16 cellular contexts compared by ENCODE assay signal in the genomic region with DNA sequence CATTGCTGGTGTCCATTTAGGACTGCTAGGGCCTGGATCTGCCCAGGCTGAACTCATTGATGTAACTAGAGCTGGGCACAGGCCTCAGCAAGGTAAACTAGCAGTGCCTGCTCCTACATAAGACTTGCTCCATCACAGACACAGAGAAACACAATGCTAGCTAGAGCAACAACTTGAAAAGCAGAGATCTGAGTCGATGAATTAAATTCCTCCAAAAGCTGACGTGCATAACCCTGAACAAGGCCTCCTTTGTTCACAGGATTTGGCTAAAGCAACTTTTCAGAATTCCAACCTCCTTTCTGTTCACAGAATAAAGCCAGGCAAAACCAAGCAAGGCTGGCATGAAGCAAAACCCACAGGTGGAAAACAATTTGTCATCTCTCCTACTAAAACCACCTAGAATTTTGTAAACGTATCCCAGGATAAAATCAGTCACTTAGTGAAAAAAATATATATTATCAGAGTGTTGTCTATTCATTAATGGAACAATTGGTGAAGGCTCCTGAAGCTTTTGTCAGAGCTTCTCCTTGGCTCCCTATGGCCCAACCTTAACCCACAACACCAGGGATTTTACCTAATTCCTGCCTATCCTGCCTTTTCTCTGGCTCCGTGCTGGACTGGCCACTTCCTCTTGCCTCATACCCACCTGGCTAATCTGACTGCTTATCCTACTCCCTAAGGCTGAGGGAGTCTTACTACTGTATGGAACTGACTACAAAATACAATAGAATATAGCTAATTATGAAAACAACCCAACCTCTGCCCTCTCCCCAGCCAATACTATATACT. TPM values are rescaled to one million over a fixed set of nuclear protein-coding genes. Genes with fewer than 3 reads are reported as not detected.
DNase-seq lines count a peak whose midpoint lies in the region; ATAC-seq, FAIRE-seq and TF ChIP-seq lines count a peak whose summit lies in the region.
"Had no signal": no experiment of that assay in that cellular context is flagged by ENCODE, and none has a peak within 500 bp of the region (broad histone marks: within the 10 kb centered on the region; RNA-seq: fewer than 3 reads in every experiment).

No MANE protein-coding gene starts in this region.

- H3K9me3 Mint-ChIP-seq in neural progenitor cell, result no peaks in the 10 kb centered on the region

- no peaks in the 10 kb centered on the region for H3K27me3 Mint-ChIP-seq in neural progenitor cell (ENCODE audit: insufficient read depth, low read depth)

- intact Hi-C loops in Right ventricle myocardium superior (cut with DNase I) (loop anchor here (10.0 kb wide), 1 partner anchor 320 kb away; no protein-coding TSS in a partner anchor), cardiac septum (cut with DNase I) (loop anchor here (10.0 kb wide), 1 partner anchor 1370 kb away; no protein-coding TSS in a partner anchor)

- no peak overlapping the region for H3K4me3 ChIP-seq in neural progenitor cell
- H3K4me3 ChIP-seq: Peyer's patch, stomach had no signal

- H3K4me3 Mint-ChIP-seq in neural progenitor cell, result no peak overlapping the region
- H3K4me3 Mint-ChIP-seq: CD4-positive, alpha-beta memory T cell had no signal

- H3K4me1 Mint-ChIP-seq in neural progenitor cell, result peaks cover 41% of the 10 kb centered on the region
- H3K4me1 Mint-ChIP-seq: CD4-positive, alpha-beta memory T cell had no signal

- ATAC-seq in Right ventricle myocardium superior (ENCODE audit: poor library complexity), result peak; percentile 74
- peak; percentile 19 for ATAC-seq in foreskin keratinocyte
- no peak for ATAC-seq in GM21526 (IDR thresholded peaks at IDR 0.05; ENCODE audit: low FRiP score, unreplicated experiment)

- H3K27ac ChIP-seq in foreskin keratinocyte (no peak overlapping the region), neural progenitor cell (peak overlapping the region; percentile 75)
- H3K27ac ChIP-seq: Peyer's patch had no signal

- no peak for FAIRE-seq in urothelium cell line (lab: Jason Lieb, UNC)
- FAIRE-seq: GM12891 had no signal

- H3K9ac ChIP-seq in neural progenitor cell, result no peak overlapping the region

- H3K27me3 ChIP-seq in foreskin keratinocyte (no peaks in the 10 kb centered on the region), neural progenitor cell (no peaks in the 10 kb centered on the region)
- H3K27me3 ChIP-seq: Peyer's patch, stomach had no signal

- H3F3A ChIP-seq in neural progenitor cell (ENCODE audit: low read depth), result peaks cover 16% of the 10 kb centered on the region

- peaks cover 9% of the 10 kb centered on the region for H3K79me2 ChIP-seq in neural progenitor cell (ENCODE audit: low read depth)

- H4K20me1 ChIP-seq in neural progenitor cell (ENCODE audit: low read depth), result peaks cover 8% of the 10 kb centered on the region

- peak overlapping the region; percentile 11 for H3K4me2 ChIP-seq in neural progenitor cell

- TF ChIP-seq CTCF in foreskin keratinocyte (conservative IDR thresholded peaks at IDR 0.05), result no peak
- TF ChIP-seq CTCF in neural progenitor cell (IDR thresholded peaks at IDR 0.05), result no peak

- no peaks in the 10 kb centered on the region for H3K9me3 ChIP-seq in neural progenitor cell (ENCODE audit: low read depth)
- H3K9me3 ChIP-seq: Peyer's patch, stomach had no signal

- DNase-seq in Right ventricle myocardium superior (no peak), cardiac septum (ENCODE audit: low spot score) (no peak), foreskin keratinocyte (peak; percentile 15 to 52), neural progenitor cell (ENCODE audit: low spot score) (peak; percentile 46), urothelium cell line (ENCODE audit: low spot score) (peak; percentile 25)
- no peak for DNase-seq in stimulated activated CD4-positive, alpha-beta T cell treated with anti-CD3 and anti-CD28 coated beads, Interleukin-2, amount 100 ng/mL, for 48 hours
- DNase-seq in stimulated activated CD4-positive, alpha-beta T cell treated with anti-CD3 and anti-CD28 coated beads, Interleukin-1b, Interleukin-23, amount 100 ng/mL, for 48 hours, result no peak
- DNase-seq: activated CD8-positive, alpha-beta memory T cell treated with anti-CD3 and anti-CD28 coated beads, Interleukin-2, amount 50 U/mL, for 4 hours; CD4-positive, alpha-beta memory T cell; effector CD8-positive, alpha-beta T cell; kidney glomerular epithelial cell; NCI-H524 treated with DMSO at 0.1 percent for 48 hours; Peyer's patch; stomach had no signal

- no peaks in the 10 kb centered on the region for H3K36me3 ChIP-seq in neural progenitor cell
- H3K36me3 ChIP-seq: Peyer's patch, stomach had no signal

- H3K36me3 Mint-ChIP-seq in neural progenitor cell, result peaks cover 19% of the 10 kb centered on the region
- H3K36me3 Mint-ChIP-seq: CD4-positive, alpha-beta memory T cell had no signal

- no peak overlapping the region for H2AFZ ChIP-seq in neural progenitor cell (replicated peaks)

- H3K27ac Mint-ChIP-seq in neural progenitor cell, result peak overlapping the region; percentile 16

- no peaks in the 10 kb centered on the region for H3K4me1 ChIP-seq in foreskin keratinocyte
- peaks cover 28% of the 10 kb centered on the region for H3K4me1 ChIP-seq in neural progenitor cell
- H3K4me1 ChIP-seq: Peyer's patch, stomach had no signal

RNA-seq across cellular contexts. Expression of a gene that starts 39.9 kb away (rescaled TPM):
- 1.3 TPM for total RNA-seq in Right ventricle myocardium superior
- total RNA-seq in cardiac septum, result 0.16 TPM
- total RNA-seq in foreskin keratinocyte, result 0.10 and 0.14 TPM in 2 replicates
- polyA plus RNA-seq in foreskin keratinocyte, result 0.02 and 0.03 TPM in 2 replicates
- total RNA-seq in neural progenitor cell (ENCODE audit: low replicate concordance), result 28.8 and 32.0 TPM in 2 replicates
- total RNA-seq: CD4-positive, alpha-beta memory T cell had no signal

Comparison
In these comparisons a context has a peak if more than half of its experiments do, and no peak if none do; other contexts are left out.
1. DNase-seq: peak in foreskin keratinocyte (2 of 2), neural progenitor cell (single experiment) and urothelium cell line (single experiment); none in Right ventricle myocardium superior (single experiment), cardiac septum (single experiment), stimulated activated CD4-positive, alpha-beta T cell treated with anti-CD3 and anti-CD28 coated beads, Interleukin-2, amount 100 ng/mL, for 48 hours (0 of 2) and stimulated activated CD4-positive, alpha-beta T cell treated with anti-CD3 and anti-CD28 coated beads, Interleukin-1b, Interleukin-23, amount 100 ng/mL, for 48 hours (single experiment).
2. RNA of a gene that starts 39.9 kb away (total RNA-seq): 28.8 to 32.0 TPM in neural progenitor cell; 1.3 TPM in Right ventricle myocardium superior (single experiment), 0.16 TPM in cardiac septum (single experiment) and 0.10 to 0.14 TPM in foreskin keratinocyte; every median in the first group is over 10 times any median in the second.